Comparison of ENCODE assay signal across 32 cellular contexts in the genomic region with DNA sequence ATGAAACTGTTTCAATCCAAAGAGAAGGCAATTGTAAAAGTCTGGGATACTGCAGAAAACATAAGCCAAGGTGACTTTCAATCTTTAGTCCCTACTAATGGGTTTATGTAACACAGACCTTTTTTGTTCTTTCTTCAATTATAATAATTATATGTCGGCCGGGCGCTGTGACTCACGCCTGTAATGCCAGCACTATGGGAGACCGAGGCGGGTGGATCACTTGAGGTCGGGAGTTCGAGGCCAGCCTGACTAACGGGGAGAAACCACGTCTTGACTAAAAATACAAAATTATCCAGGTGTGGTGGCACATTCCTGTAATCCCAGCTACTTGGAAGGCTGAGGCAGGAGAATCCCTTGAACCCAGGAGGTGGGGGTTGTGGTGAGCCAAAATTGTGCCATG.
A peak's percentile ranks its signal among the peaks of the same experiment; 100 is the strongest.
DNase-seq lines count a peak whose midpoint lies in the region; ATAC-seq and TF ChIP-seq lines count a peak whose summit lies in the region.
"Had no signal": no experiment of that assay in that cellular context is flagged by ENCODE, and none has a peak within 500 bp of the region (broad histone marks: within the 10 kb centered on the region; RNA-seq: fewer than 3 reads in every experiment).

No MANE protein-coding gene starts in this region.

- H3K4me3 ChIP-seq in SK-N-SH (ENCODE audit: low read depth in 2 of 2, low read length in 1 of 2) = no peak overlapping the region
- no peak overlapping the region for H3K4me3 ChIP-seq in HAP-1
- H3K4me3 ChIP-seq: A549; BLaER1; BLaER1 treated with 17β-estradiol and CSF1 and Interleukin-3, amounts not matched to agents 10 nM and 100 nM had no signal

- H3K27ac ChIP-seq in SK-N-SH (ENCODE audit: low read depth in 2 of 2, low read length in 1 of 2) (no peak overlapping the region), 22Rv1 (peak overlapping the region; percentile 19; the same call in 1 of the 2 replicates)
- H3K27ac ChIP-seq: A549; BLaER1; BLaER1 treated with 17β-estradiol and CSF1 and Interleukin-3, amounts not matched to agents 10 nM and 100 nM; C4-2B had no signal

- TF ChIP-seq CTCF in SK-N-SH (IDR thresholded peaks at IDR 0.05) = no peak
- TF ChIP-seq CTCF in 22Rv1 (IDR thresholded peaks at IDR 0.05) = no peak

- no peak overlapping the region for H2AFZ ChIP-seq in SK-N-SH (ENCODE audit: low read depth)

- H3K79me2 ChIP-seq in SK-N-SH (ENCODE audit: insufficient read depth) = no peaks in the 10 kb centered on the region

- H3K9me3 ChIP-seq in SK-N-SH (no peaks in the 10 kb centered on the region), HAP-1 (no peaks in the 10 kb centered on the region)
- H3K9me3 ChIP-seq: A549; BE2C; BLaER1; BLaER1 treated with 17β-estradiol and CSF1 and Interleukin-3, amounts not matched to agents 10 nM and 100 nM; Caco-2 had no signal

- no peaks in the 10 kb centered on the region for H3K4me1 ChIP-seq in SK-N-SH (ENCODE audit: control insufficient read depth in 1 of 2, insufficient read depth in 2 of 2, low read depth in 1 of 2, low read length in 1 of 2)
- H3K4me1 ChIP-seq in HAP-1 = peaks cover 19% of the 10 kb centered on the region
- H3K4me1 ChIP-seq: A549; BE2C; BLaER1; BLaER1 treated with 17β-estradiol and CSF1 and Interleukin-3, amounts not matched to agents 10 nM and 100 nM; Caco-2 had no signal

- H3K9me2 ChIP-seq in SK-N-SH = no peaks in the 10 kb centered on the region

- POLR2A ChIA-PET in SK-N-SH (lab: Yijun Ruan, JAX) = no interaction called here

- peak; percentile 0 for DNase-seq in NCI-H2227 (lab: John Stamatoyannopoulos, UW; ENCODE audit: unreplicated experiment)
- no peak for DNase-seq in NCI-H2227 treated with DMSO at 0.1 percent for 48 hours (lab: John Stamatoyannopoulos, UW)
- DNase-seq in SK-N-SH = no peak
- DNase-seq in HAP-1 (ENCODE audit: low spot score in 2 of 2) = peak; percentile 73 to 89
- no peak for DNase-seq in dermis blood vessel endothelial cell
- DNase-seq in activated T-cell treated with anti-CD3 and anti-CD28 coated beads, Interleukin-2, amount 50 U/mL, for 1 hour = no peak
- DNase-seq: 8988T; ACHN; AML-193; BE2C; C1 segment of cervical spinal cord; Caco-2; Calu3; CD4-positive, alpha-beta memory T cell; CD4-positive, alpha-beta T cell; CD4-positive, CD25-positive, alpha-beta regulatory T cell; CD8-positive, alpha-beta memory T cell; CD8-positive, alpha-beta T cell; COR-L47; DMS 273 treated with DMSO at 0.1 percent for 48 hours; DMS153; DMS53; DMS79; DMS79 treated with DMSO at 0.1 percent for 48 hours; DND-41; EL had no signal

- peaks cover 6% of the 10 kb centered on the region; the same call in 1 of the 2 replicates for H3K27me3 ChIP-seq in SK-N-SH (ENCODE audit: insufficient read depth)
- H3K27me3 ChIP-seq in HAP-1 (ENCODE audit: low read depth) = no peaks in the 10 kb centered on the region
- H3K27me3 ChIP-seq: BE2C; BLaER1; BLaER1 treated with 17β-estradiol and CSF1 and Interleukin-3, amounts not matched to agents 10 nM and 100 nM had no signal

- TF ChIP-seq RAD21 in SK-N-SH (IDR thresholded peaks at IDR 0.05; ENCODE audit: low read length) = no peak

- peak overlapping the region; percentile 37; the same call in 1 of the 2 replicates for H3K4me2 ChIP-seq in SK-N-SH
- H3K4me2 ChIP-seq: A549; BLaER1; BLaER1 treated with 17β-estradiol and CSF1 and Interleukin-3, amounts not matched to agents 10 nM and 100 nM had no signal

- in situ Hi-C loops in HAP-1 (cut with MboI; ENCODE audit: low sequenced_read_pairs) = no loop called here

- TF ChIP-seq EP300 in SK-N-SH (IDR thresholded peaks at IDR 0.05; ENCODE audit: borderline replicate concordance in 1 of 2, low read depth in 1 of 2, low read length in 1 of 2) = no peak

- ATAC-seq in SK-N-SH treated with all-trans-retinoic acid at 6 μM for 48 hours = no peak
- ATAC-seq: A549; CD8-positive, alpha-beta T cell had no signal

- WGBS in SK-N-SH (ENCODE audit: low lambda C conversion rate) = 27% methylated on average over 10 of the region's 10 CpGs

- CTCF ChIA-PET in SK-N-SH (lab: Yijun Ruan, JAX) = no interaction called here

- H3K36me3 ChIP-seq in SK-N-SH (replicated peaks in 1 of 2; ENCODE audit: control insufficient read depth in 1 of 2, insufficient read depth in 2 of 2, low read length in 1 of 2) = no peaks in the 10 kb centered on the region
- no peaks in the 10 kb centered on the region for H3K36me3 ChIP-seq in HAP-1 (replicated peaks)
- H3K36me3 ChIP-seq: BE2C; BLaER1; BLaER1 treated with 17β-estradiol and CSF1 and Interleukin-3, amounts not matched to agents 10 nM and 100 nM had no signal

- no peaks in the 10 kb centered on the region for H3F3A ChIP-seq in SK-N-SH (replicated peaks; ENCODE audit: insufficient read depth)

- no peak overlapping the region for H3K9ac ChIP-seq in SK-N-SH
- H3K9ac ChIP-seq: BLaER1; BLaER1 treated with 17β-estradiol and CSF1 and Interleukin-3, amounts not matched to agents 10 nM and 100 nM had no signal

- no peaks in the 10 kb centered on the region for H4K20me1 ChIP-seq in SK-N-SH (ENCODE audit: insufficient read depth)
- H4K20me1 ChIP-seq: BLaER1; BLaER1 treated with 17β-estradiol and CSF1 and Interleukin-3, amounts not matched to agents 10 nM and 100 nM had no signal

TF ChIP-seq in SK-N-SH, 30 proteins besides CTCF, POLR2A, EP300 and RAD21:
- TF ChIP-seq, protein P1, sequence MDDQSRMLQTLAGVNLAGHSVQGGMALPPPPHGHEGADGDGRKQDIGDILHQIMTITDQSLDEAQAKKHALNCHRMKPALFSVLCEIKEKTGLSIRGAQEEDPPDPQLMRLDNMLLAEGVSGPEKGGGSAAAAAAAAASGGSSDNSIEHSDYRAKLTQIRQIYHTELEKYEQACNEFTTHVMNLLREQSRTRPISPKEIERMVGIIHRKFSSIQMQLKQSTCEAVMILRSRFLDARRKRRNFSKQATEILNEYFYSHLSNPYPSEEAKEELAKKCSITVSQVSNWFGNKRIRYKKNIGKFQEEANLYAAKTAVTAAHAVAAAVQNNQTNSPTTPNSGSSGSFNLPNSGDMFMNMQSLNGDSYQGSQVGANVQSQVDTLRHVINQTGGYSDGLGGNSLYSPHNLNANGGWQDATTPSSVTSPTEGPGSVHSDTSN (IDR thresholded peaks at IDR 0.05) = no peak
- TF ChIP-seq SMC3 (IDR thresholded peaks at IDR 0.05; ENCODE audit: low read depth, low read length) = no peak

TF ChIP-seq in SK-N-SH treated with all-trans-retinoic acid at 6 μM for 48 hours, 23 proteins besides CTCF, POLR2A, EP300 and RAD21:
- no peak for TF ChIP-seq ISL1 (CRISPR knock-in tag; IDR thresholded peaks at IDR 0.05)
- TF ChIP-seq ZFP30 (CRISPR knock-in tag; IDR thresholded peaks at IDR 0.05) = no peak
- TF ChIP-seq RARB (CRISPR knock-in tag; IDR thresholded peaks at IDR 0.05) = no peak
- TF ChIP-seq, protein P2, sequence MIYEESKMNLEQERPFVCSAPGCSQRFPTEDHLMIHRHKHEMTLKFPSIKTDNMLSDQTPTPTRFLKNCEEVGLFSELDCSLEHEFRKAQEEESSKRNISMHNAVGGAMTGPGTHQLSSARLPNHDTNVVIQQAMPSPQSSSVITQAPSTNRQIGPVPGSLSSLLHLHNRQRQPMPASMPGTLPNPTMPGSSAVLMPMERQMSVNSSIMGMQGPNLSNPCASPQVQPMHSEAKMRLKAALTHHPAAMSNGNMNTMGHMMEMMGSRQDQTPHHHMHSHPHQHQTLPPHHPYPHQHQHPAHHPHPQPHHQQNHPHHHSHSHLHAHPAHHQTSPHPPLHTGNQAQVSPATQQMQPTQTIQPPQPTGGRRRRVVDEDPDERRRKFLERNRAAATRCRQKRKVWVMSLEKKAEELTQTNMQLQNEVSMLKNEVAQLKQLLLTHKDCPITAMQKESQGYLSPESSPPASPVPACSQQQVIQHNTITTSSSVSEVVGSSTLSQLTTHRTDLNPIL (CRISPR knock-in tag; IDR thresholded peaks at IDR 0.05; ENCODE audit: low read depth) = no peak
- TF ChIP-seq ZNF8 (CRISPR knock-in tag; IDR thresholded peaks at IDR 0.05) = no peak
- TF ChIP-seq BACH2 (CRISPR knock-in tag; IDR thresholded peaks at IDR 0.05; ENCODE audit: borderline replicate concordance) = no peak
- TF ChIP-seq ZC3H10 (CRISPR knock-in tag; IDR thresholded peaks at IDR 0.05) = no peak
- no peak for TF ChIP-seq GLIS3 (CRISPR knock-in tag; IDR thresholded peaks at IDR 0.05)
- TF ChIP-seq OSR1 (CRISPR knock-in tag; IDR thresholded peaks at IDR 0.05) = no peak
- TF ChIP-seq TCF4 (CRISPR knock-in tag; IDR thresholded peaks at IDR 0.05; ENCODE audit: borderline replicate concordance) = no peak
- no peak for TF ChIP-seq ZFP3 (CRISPR knock-in tag; IDR thresholded peaks at IDR 0.05)
- TF ChIP-seq ZNF565 (CRISPR knock-in tag; conservative IDR thresholded peaks at IDR 0.05; ENCODE audit: low read depth) = no peak
- TF ChIP-seq ZNF70 (CRISPR knock-in tag; IDR thresholded peaks at IDR 0.05) = no peak
- no peak for TF ChIP-seq PPARA (CRISPR knock-in tag; IDR thresholded peaks at IDR 0.05; ENCODE audit: borderline replicate concordance)
- TF ChIP-seq SNAI2 (CRISPR knock-in tag; IDR thresholded peaks at IDR 0.05) = no peak
- no peak for TF ChIP-seq ESRRG (CRISPR knock-in tag; IDR thresholded peaks at IDR 0.05)
TF ChIP-seq in SK-N-SH treated with all-trans-retinoic acid at 6 μM for 48 hours: peak in this region for 0.

Comparison
In these comparisons a context has a peak if more than half of its experiments do, and no peak if none do; other contexts are left out.
1. DNase-seq: peak in NCI-H2227 (single experiment) and HAP-1 (2 of 2); none in NCI-H2227 treated with DMSO at 0.1 percent for 48 hours (single experiment), SK-N-SH (single experiment), dermis blood vessel endothelial cell (single experiment) and activated T-cell treated with anti-CD3 and anti-CD28 coated beads, Interleukin-2, amount 50 U/mL, for 1 hour (single experiment).